9 cellular contexts compared by ENCODE assay signal in genomic region chr19:15177269-15178116, GRCh38. TPM values are rescaled to one million over a fixed set of nuclear protein-coding genes. Genes with fewer than 3 reads are reported as not detected.
DNase-seq lines count a peak whose midpoint lies in the region; ATAC-seq, FAIRE-seq and TF ChIP-seq lines count a peak whose summit lies in the region.
"Had no signal": no experiment of that assay in that cellular context is flagged by ENCODE, and none has a peak within 500 bp of the region (broad histone marks: within the 10 kb centered on the region; RNA-seq: fewer than 3 reads in every experiment).

No MANE protein-coding gene starts in this region.

- H3K27me3 ChIP-seq in right lobe of liver: no peaks in the 10 kb centered on the region

- no peaks in the 10 kb centered on the region for H3K36me3 ChIP-seq in right lobe of liver

- FAIRE-seq in D721Med (lab: Jason Lieb, UNC): no peak

- H3K4me1 ChIP-seq in right lobe of liver: peaks cover 0 to 3% (median 0%) of the 10 kb centered on the region in 4 donors

- 9% methylated on average over 38 of the region's 92 CpGs for WGBS in right lobe of liver (ENCODE audit: insufficient coverage, low coverage, low lambda C conversion rate, missing lambda C conversion rate)

- no peak for DNase-seq in D721Med (ENCODE audit: insufficient read length, low spot score)
- DNase-seq in NCI-H510A treated with DMSO at 0.1 percent for 48 hours (lab: John Stamatoyannopoulos, UW): peak; percentile 79
- peak; percentile 83 for DNase-seq in activated CD4-positive, alpha-beta T cell treated with anti-CD3 and anti-CD28 coated beads, Interleukin-2, amount 50 U/mL, for 1 hour
- DNase-seq in dedifferentiated amniotic fluid mesenchymal stem cell (ENCODE audit: extremely low spot score): peak; percentile 23
- peak; percentile 82 to 85 (median 83) for DNase-seq in right lobe of liver
- DNase-seq in stimulated activated CD4-positive, alpha-beta T cell treated with anti-CD3 and anti-CD28 coated beads, TNF-alpha, amount 100 ng/mL, for 24 hours (ENCODE audit: low read depth in 3 of 3): peak; percentile 70 to 84 (median 73)

- ATAC-seq in HG02885 (IDR thresholded peaks at IDR 0.05; ENCODE audit: poor library complexity, unreplicated experiment) (peak; percentile 65), right lobe of liver (peak; percentile 90 to 98 (median 94)), GM19023 (IDR thresholded peaks at IDR 0.05; ENCODE audit: unreplicated experiment) (no peak)

- intact Hi-C loops in right lobe of liver (cut with DNase I): loop anchor here in 1 of 2 donors (10.0 kb wide), 1 partner anchor 377 kb away; no protein-coding TSS in a partner anchor

- H3K4me3 ChIP-seq in right lobe of liver: peak overlapping the region in 1 of 3 donors; percentile 40

- TF ChIP-seq POLR2A in right lobe of liver (IDR thresholded peaks at IDR 0.05): no peak

- H3K9me3 ChIP-seq in right lobe of liver: no peaks in the 10 kb centered on the region

- no peak overlapping the region for H3K27ac ChIP-seq in right lobe of liver

- TF ChIP-seq CTCF in D721Med (IDR thresholded peaks at IDR 0.05; ENCODE audit: insufficient read depth, missing control alignments) (peak; percentile 88), right lobe of liver (IDR thresholded peaks at IDR 0.05) (peak; percentile 96 to 99 (median 98))

RNA-seq across cellular contexts. Expression of gene NOTCH3, which starts 23.3 kb away (rescaled TPM):
- 1 to 10 TPM; 1.7 to 6.7 (median 2.4) TPM for total RNA-seq in right lobe of liver
- total RNA-seq: activated CD8-positive, alpha-beta memory T cell treated with anti-CD3 and anti-CD28 coated beads for 36 hours had no signal

RNA-seq across cellular contexts. Expression of gene EPHX3, which starts 54.8 kb away (rescaled TPM):
- under 1 TPM in 3 of 6 experiments, not detected in 3; 0.20 to 0.25 (median 0.22) TPM for total RNA-seq in right lobe of liver
